ENCODE assay signal across 20 cellular contexts in genomic region chr1:38534473-38534823, GRCh38.
DNase-seq lines count a peak whose midpoint lies in the region; ATAC-seq, FAIRE-seq and TF ChIP-seq lines count a peak whose summit lies in the region.
"Had no signal": no experiment of that assay in that cellular context is flagged by ENCODE, and none has a peak within 500 bp of the region (broad histone marks: within the 10 kb centered on the region; RNA-seq: fewer than 3 reads in every experiment).

No MANE protein-coding gene starts in this region.

- H2BK5ac ChIP-seq in IMR-90 (ENCODE audit: low read depth, low read length, poor library complexity, severe bottlenecking), result no peak overlapping the region

- H3K14ac ChIP-seq in IMR-90 (replicated peaks; ENCODE audit: low read depth, low read length), result no peak overlapping the region

- no peak for TF ChIP-seq POLR2A in IMR-90 (IDR thresholded peaks at IDR 0.05; ENCODE audit: low read depth, low read length)

- TF ChIP-seq CTCF in BE2C (IDR thresholded peaks at IDR 0.05; ENCODE audit: low read depth, low read length) (no peak), IMR-90 (conservative IDR thresholded peaks at IDR 0.05; ENCODE audit: low read depth, low read length) (no peak), glutamatergic neuron (IDR thresholded peaks at IDR 0.05; ENCODE audit: partially characterized antibody, unreplicated experiment) (no peak), CD14-positive monocyte (IDR thresholded peaks at IDR 0.05) (no peak), PC-9 (conservative IDR thresholded peaks at IDR 0.05) (no peak), D721Med (IDR thresholded peaks at IDR 0.05; ENCODE audit: insufficient read depth, missing control alignments) (no peak)

- H4K8ac ChIP-seq in IMR-90 (ENCODE audit: low read depth in 2 of 2, low read length in 2 of 2), result no peak overlapping the region

- H3K56ac ChIP-seq in IMR-90 (ENCODE audit: extremely low read depth, insufficient read depth, low read length), result no peak overlapping the region

- peak overlapping the region; percentile 50 for H2AK9ac ChIP-seq in IMR-90 (replicated peaks; ENCODE audit: low read depth, low read length, poor library complexity)

- intact Hi-C loops in IMR-90 (cut with micrococcal nuclease) (no loop called here), CD14-positive monocyte (cut with micrococcal nuclease) (no loop called here), PC-9 (cut with micrococcal nuclease; ENCODE audit: unreplicated experiment) (no loop called here)

- no peak overlapping the region for H3K23ac ChIP-seq in IMR-90 (ENCODE audit: low read depth, low read length)

- no peak overlapping the region for H4K5ac ChIP-seq in IMR-90 (ENCODE audit: low read depth, low read length)

- no peak overlapping the region for H3K18ac ChIP-seq in IMR-90 (ENCODE audit: low read depth, low read length)

- ATAC-seq in IMR-90 (ENCODE audit: low read depth) (no peak), HG03460 (IDR thresholded peaks at IDR 0.05; ENCODE audit: unreplicated experiment) (no peak)
- no peak for ATAC-seq in activated naive CD8-positive, alpha-beta T cell treated with anti-CD3 and anti-CD28 coated beads, Interleukin-2, amount 50 U/mL, for 24 hours

- no peak for FAIRE-seq in D721Med (lab: Jason Lieb, UNC)
- FAIRE-seq: GM18507, HTR-8/SVneo had no signal

- no peak overlapping the region for H3K4me3 Mint-ChIP-seq in activated naive CD8-positive, alpha-beta T cell treated with anti-CD3 and anti-CD28 coated beads, Interleukin-2, amount 50 U/mL, for 24 hours
- H3K4me3 Mint-ChIP-seq in glutamatergic neuron (ENCODE audit: unreplicated experiment) (peak overlapping the region; percentile 52), CD14-positive monocyte (no peak overlapping the region)
- H3K4me3 Mint-ChIP-seq: CD4-positive, alpha-beta memory T cell had no signal

- H4K20me1 ChIP-seq in IMR-90 (ENCODE audit: insufficient read depth, low read length) (no peaks in the 10 kb centered on the region), PC-9 (ENCODE audit: insufficient read depth) (no peaks in the 10 kb centered on the region)

- 80% methylated on average over 2 of the region's 7 CpGs; no CpG with 5 or more reads in 1 of the 2 experiments for whole genome bisulfite sequencing in IMR-90 (ENCODE audit: extremely low coverage in 2 of 2, insufficient read length in 1 of 2), 2 experiments

- H3F3A ChIP-seq in PC-9 (ENCODE audit: insufficient read depth, low read depth), result no peaks in the 10 kb centered on the region

- no peak overlapping the region for H2BK20ac ChIP-seq in IMR-90 (ENCODE audit: low read depth, low read length)

- H3K4ac ChIP-seq in IMR-90 (ENCODE audit: low read depth, low read length), result no peak overlapping the region

- H3K4me3 ChIP-seq in BE2C (ENCODE audit: low read depth, low read length) (no peak overlapping the region), IMR-90 (ENCODE audit: insufficient read depth, low read depth, low read length) (no peak overlapping the region), PC-9 (no peak overlapping the region)
- H3K4me3 ChIP-seq: GM23248, HAP-1 had no signal

- no peaks in the 10 kb centered on the region for H3K9me2 ChIP-seq in PC-9 (ENCODE audit: insufficient read depth)

- H2BK120ac ChIP-seq in IMR-90 (ENCODE audit: low read depth, low read length), result no peak overlapping the region

- no peak overlapping the region for H4K91ac ChIP-seq in IMR-90 (ENCODE audit: insufficient read depth, low read depth, low read length)

- dilution Hi-C loops in IMR-90 (cut with HindIII; ENCODE audit: low sequenced_read_pairs, unreplicated experiment), result no loop called here

- peaks cover 19% of the 10 kb centered on the region for H3K4me1 Mint-ChIP-seq in activated naive CD8-positive, alpha-beta T cell treated with anti-CD3 and anti-CD28 coated beads, Interleukin-2, amount 50 U/mL, for 24 hours
- H3K4me1 Mint-ChIP-seq in glutamatergic neuron (ENCODE audit: low read depth, unreplicated experiment) (peaks cover 14% of the 10 kb centered on the region), CD14-positive monocyte (no peaks in the 10 kb centered on the region)

- H3K4me2 ChIP-seq in IMR-90 (ENCODE audit: low read depth, low read length) (no peak overlapping the region), PC-9 (no peak overlapping the region)
- H3K4me2 ChIP-seq: KMS-11 had no signal

- BruUV-seq in IMR-90 (replicated peaks; lab: Mats Ljungman, UMichigan), result no TSS peak
- no TSS peak for BruUV-seq in PC-9 (replicated peaks; lab: Mats Ljungman, UMichigan)

- peak overlapping the region; percentile 74 for H3K27ac Mint-ChIP-seq in activated naive CD8-positive, alpha-beta T cell treated with anti-CD3 and anti-CD28 coated beads, Interleukin-2, amount 50 U/mL, for 24 hours
- H3K27ac Mint-ChIP-seq in glutamatergic neuron (ENCODE audit: unreplicated experiment), result peak overlapping the region; percentile 80
- H3K27ac Mint-ChIP-seq in CD14-positive monocyte, result no peak overlapping the region
- H3K27ac Mint-ChIP-seq: CD4-positive, alpha-beta memory T cell had no signal

- H2BK15ac ChIP-seq in IMR-90 (ENCODE audit: low read depth, low read length), result no peak overlapping the region

- no peaks in the 10 kb centered on the region for H3K9me1 ChIP-seq in IMR-90 (ENCODE audit: insufficient read depth, low read length)

- in situ Hi-C loops in IMR-90 (cut with MboI; ENCODE audit: low sequenced_read_pairs), result no loop called here

- DNase-seq in BE2C (peak; percentile 37), IMR-90 (no peak), glutamatergic neuron (peak; percentile 49), CD14-positive monocyte (ENCODE audit: low spot score) (no peak), PC-9 (no peak), D721Med (ENCODE audit: insufficient read length, low spot score) (no peak)
- no peak for DNase-seq in activated naive CD8-positive, alpha-beta T cell treated with anti-CD3 and anti-CD28 coated beads, Interleukin-2, amount 50 U/mL, for 24 hours
- DNase-seq: ACHN; Calu3; CD4-positive, alpha-beta memory T cell; DMS153; DMS79; GDM1 had no signal

- H2AFZ ChIP-seq in IMR-90 (replicated peaks; ENCODE audit: low read length, poor library complexity), result no peak overlapping the region
- H2AFZ ChIP-seq in PC-9, result no peak overlapping the region
- H2AFZ ChIP-seq: GM23248 had no signal

- POLR2A ChIA-PET in IMR-90 (lab: Charles Lee; ENCODE audit: unreplicated experiment), result no interaction called here
- POLR2A ChIA-PET in PC-9 (lab: Charles Lee; ENCODE audit: unreplicated experiment), result no interaction called here

- H3K9me3 Mint-ChIP-seq in activated naive CD8-positive, alpha-beta T cell treated with anti-CD3 and anti-CD28 coated beads, Interleukin-2, amount 50 U/mL, for 24 hours, result no peaks in the 10 kb centered on the region
- no peaks in the 10 kb centered on the region for H3K9me3 Mint-ChIP-seq in glutamatergic neuron (ENCODE audit: unreplicated experiment)
- peaks cover 0 to 3% (median 0%) of the 10 kb centered on the region in 7 donors for H3K9me3 Mint-ChIP-seq in CD14-positive monocyte
- H3K9me3 Mint-ChIP-seq: CD4-positive, alpha-beta memory T cell had no signal

- no peak overlapping the region for H3K27ac ChIP-seq in IMR-90 (ENCODE audit: insufficient read depth, low read length)
- H3K27ac ChIP-seq in PC-9, result no peak overlapping the region
- H3K27ac ChIP-seq: C4-2B, GM23248, KMS-11 had no signal

- no peaks in the 10 kb centered on the region for H3K79me2 ChIP-seq in PC-9 (ENCODE audit: low read depth)

- CTCF ChIA-PET in IMR-90 (lab: Yijun Ruan, JAX), result no interaction called here
- CTCF ChIA-PET in PC-9 (lab: Charles Lee), result no interaction called here

- no peaks in the 10 kb centered on the region for H3K27me3 ChIP-seq in BE2C
- H3K27me3 ChIP-seq in IMR-90 (ENCODE audit: control insufficient read depth, insufficient read depth, low read length), result no peaks in the 10 kb centered on the region
- H3K27me3 ChIP-seq in PC-9 (ENCODE audit: insufficient read depth, low read depth), result peaks cover 66% of the 10 kb centered on the region

- H3K79me1 ChIP-seq in IMR-90 (ENCODE audit: low read depth in 1 of 2, low read length in 2 of 2), result no peaks in the 10 kb centered on the region

- H3K9ac ChIP-seq in IMR-90 (ENCODE audit: low read depth, low read length), result no peak overlapping the region
- H3K9ac ChIP-seq: GM23248, KMS-11 had no signal

- H3K4me1 ChIP-seq in BE2C, result peaks cover 8% of the 10 kb centered on the region
- H3K4me1 ChIP-seq in IMR-90 (ENCODE audit: control insufficient read depth, insufficient read depth, low read length), result no peaks in the 10 kb centered on the region
- no peaks in the 10 kb centered on the region for H3K4me1 ChIP-seq in PC-9 (replicated peaks; ENCODE audit: insufficient read depth)
- H3K4me1 ChIP-seq: HAP-1 had no signal

- H3K27me3 Mint-ChIP-seq in activated naive CD8-positive, alpha-beta T cell treated with anti-CD3 and anti-CD28 coated beads, Interleukin-2, amount 50 U/mL, for 24 hours, result peaks cover 7% of the 10 kb centered on the region
- peaks cover 7% of the 10 kb centered on the region for H3K27me3 Mint-ChIP-seq in glutamatergic neuron (ENCODE audit: unreplicated experiment)
- H3K27me3 Mint-ChIP-seq in CD14-positive monocyte (ENCODE audit: low read depth in 3 of 3), result peaks cover 6 to 13% (median 13%) of the 10 kb centered on the region in 3 donors

- H3K36me3 Mint-ChIP-seq in activated naive CD8-positive, alpha-beta T cell treated with anti-CD3 and anti-CD28 coated beads, Interleukin-2, amount 50 U/mL, for 24 hours (ENCODE audit: low read depth), result no peaks in the 10 kb centered on the region
- H3K36me3 Mint-ChIP-seq in glutamatergic neuron (ENCODE audit: unreplicated experiment) (peaks cover 4% of the 10 kb centered on the region), CD14-positive monocyte (no peaks in the 10 kb centered on the region)
- H3K36me3 Mint-ChIP-seq: CD4-positive, alpha-beta memory T cell had no signal

- H3K9me3 ChIP-seq in BE2C, result no peaks in the 10 kb centered on the region
- H3K9me3 ChIP-seq in IMR-90 (ENCODE audit: control insufficient read depth, insufficient read depth, low read length), result no peaks in the 10 kb centered on the region
- no peaks in the 10 kb centered on the region for H3K9me3 ChIP-seq in PC-9 (ENCODE audit: insufficient read depth, low read depth)
- H3K9me3 ChIP-seq: HAP-1 had no signal

- H2AK5ac ChIP-seq in IMR-90 (ENCODE audit: low read depth, low read length), result no peak overlapping the region

- H3K36me3 ChIP-seq in BE2C (no peaks in the 10 kb centered on the region), IMR-90 (ENCODE audit: control insufficient read depth, insufficient read depth, low read length) (no peaks in the 10 kb centered on the region), PC-9 (ENCODE audit: low read depth) (no peaks in the 10 kb centered on the region)
- H3K36me3 ChIP-seq: HAP-1 had no signal

- TF ChIP-seq RAD21 in IMR-90 (IDR thresholded peaks at IDR 0.05; ENCODE audit: low read length), result no peak

TF ChIP-seq in IMR-90, 13 proteins besides CTCF, POLR2A, EP300 and RAD21:
- no peak for TF ChIP-seq MAZ (IDR thresholded peaks at IDR 0.05; ENCODE audit: borderline replicate concordance, low read depth, low read length)
- TF ChIP-seq NFE2L2 (IDR thresholded peaks at IDR 0.05; ENCODE audit: low read depth, low read length), result no peak

Comparison
In these comparisons a context has a peak if more than half of its experiments do, and no peak if none do; other contexts are left out.
1. DNase-seq: peak in BE2C (single experiment) and glutamatergic neuron (single experiment); none in IMR-90 (single experiment), activated naive CD8-positive, alpha-beta T cell treated with anti-CD3 and anti-CD28 coated beads, Interleukin-2, amount 50 U/mL, for 24 hours (single experiment), CD14-positive monocyte (single experiment), PC-9 (0 of 2) and D721Med (single experiment).
2. H3K27ac Mint-ChIP-seq: peak in activated naive CD8-positive, alpha-beta T cell treated with anti-CD3 and anti-CD28 coated beads, Interleukin-2, amount 50 U/mL, for 24 hours (single experiment) and glutamatergic neuron (single experiment); none in CD14-positive monocyte (0 of 7).